In the genomic region with DNA sequence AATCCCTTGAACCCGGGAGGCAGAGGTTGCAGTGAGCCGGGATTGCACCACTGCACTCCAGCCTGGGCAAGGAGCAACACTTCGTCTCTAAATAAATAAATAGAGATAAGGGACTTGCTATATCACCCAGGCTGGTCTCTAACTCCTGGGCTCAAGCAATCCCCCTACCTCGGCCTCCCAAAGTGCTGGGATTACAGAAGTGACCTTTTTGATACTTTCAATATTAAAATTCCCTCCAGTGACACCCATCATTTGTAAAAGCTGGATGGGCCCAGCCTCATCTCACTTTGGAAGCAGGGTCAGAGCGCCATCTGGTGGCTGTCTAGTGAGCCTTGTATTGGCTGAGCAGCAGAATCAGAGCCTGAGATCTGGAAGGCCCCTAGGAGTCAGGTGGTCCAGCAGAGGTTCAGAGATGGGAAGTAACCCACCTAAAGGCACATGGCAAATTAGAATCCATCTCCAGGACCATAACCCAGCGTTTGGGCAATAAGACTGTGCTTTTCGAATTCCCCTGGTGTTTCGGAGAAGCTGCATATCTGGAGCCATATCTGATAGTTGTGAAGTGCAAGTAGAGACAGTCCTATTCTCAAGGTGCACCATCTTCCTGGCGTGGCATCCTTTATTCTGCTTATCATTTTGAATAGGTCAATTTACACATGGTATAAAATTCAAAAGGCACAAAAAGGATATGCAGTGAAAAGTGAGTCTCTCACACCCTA, we compare ENCODE assay signal across 1 cellular context.
A peak's percentile ranks its signal among the peaks of the same experiment; 100 is the strongest.
TF ChIP-seq lines count a peak whose summit lies in the region.

No MANE protein-coding gene starts in this region.

TF ChIP-seq in HepG2, 621 proteins besides CTCF, POLR2A, EP300 and RAD21 (continued from another document and continues in another):
- TF ChIP-seq, protein P1, sequence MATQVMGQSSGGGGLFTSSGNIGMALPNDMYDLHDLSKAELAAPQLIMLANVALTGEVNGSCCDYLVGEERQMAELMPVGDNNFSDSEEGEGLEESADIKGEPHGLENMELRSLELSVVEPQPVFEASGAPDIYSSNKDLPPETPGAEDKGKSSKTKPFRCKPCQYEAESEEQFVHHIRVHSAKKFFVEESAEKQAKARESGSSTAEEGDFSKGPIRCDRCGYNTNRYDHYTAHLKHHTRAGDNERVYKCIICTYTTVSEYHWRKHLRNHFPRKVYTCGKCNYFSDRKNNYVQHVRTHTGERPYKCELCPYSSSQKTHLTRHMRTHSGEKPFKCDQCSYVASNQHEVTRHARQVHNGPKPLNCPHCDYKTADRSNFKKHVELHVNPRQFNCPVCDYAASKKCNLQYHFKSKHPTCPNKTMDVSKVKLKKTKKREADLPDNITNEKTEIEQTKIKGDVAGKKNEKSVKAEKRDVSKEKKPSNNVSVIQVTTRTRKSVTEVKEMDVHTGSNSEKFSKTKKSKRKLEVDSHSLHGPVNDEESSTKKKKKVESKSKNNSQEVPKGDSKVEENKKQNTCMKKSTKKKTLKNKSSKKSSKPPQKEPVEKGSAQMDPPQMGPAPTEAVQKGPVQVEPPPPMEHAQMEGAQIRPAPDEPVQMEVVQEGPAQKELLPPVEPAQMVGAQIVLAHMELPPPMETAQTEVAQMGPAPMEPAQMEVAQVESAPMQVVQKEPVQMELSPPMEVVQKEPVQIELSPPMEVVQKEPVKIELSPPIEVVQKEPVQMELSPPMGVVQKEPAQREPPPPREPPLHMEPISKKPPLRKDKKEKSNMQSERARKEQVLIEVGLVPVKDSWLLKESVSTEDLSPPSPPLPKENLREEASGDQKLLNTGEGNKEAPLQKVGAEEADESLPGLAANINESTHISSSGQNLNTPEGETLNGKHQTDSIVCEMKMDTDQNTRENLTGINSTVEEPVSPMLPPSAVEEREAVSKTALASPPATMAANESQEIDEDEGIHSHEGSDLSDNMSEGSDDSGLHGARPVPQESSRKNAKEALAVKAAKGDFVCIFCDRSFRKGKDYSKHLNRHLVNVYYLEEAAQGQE (IDR thresholded peaks at IDR 0.05; ENCODE audit: borderline replicate concordance in 1 of 2, low read depth in 1 of 2, low read length in 2 of 2): no peak
- TF ChIP-seq KAT8 (CRISPR knock-in tag; IDR thresholded peaks at IDR 0.05): 0 out of 2 replicates have a peak, but pooled peaks have one; percentile 33
- TF ChIP-seq POLR2AphosphoS2 (IDR thresholded peaks at IDR 0.05; ENCODE audit: low read depth, low read length): no peak
- TF ChIP-seq, protein P2, sequence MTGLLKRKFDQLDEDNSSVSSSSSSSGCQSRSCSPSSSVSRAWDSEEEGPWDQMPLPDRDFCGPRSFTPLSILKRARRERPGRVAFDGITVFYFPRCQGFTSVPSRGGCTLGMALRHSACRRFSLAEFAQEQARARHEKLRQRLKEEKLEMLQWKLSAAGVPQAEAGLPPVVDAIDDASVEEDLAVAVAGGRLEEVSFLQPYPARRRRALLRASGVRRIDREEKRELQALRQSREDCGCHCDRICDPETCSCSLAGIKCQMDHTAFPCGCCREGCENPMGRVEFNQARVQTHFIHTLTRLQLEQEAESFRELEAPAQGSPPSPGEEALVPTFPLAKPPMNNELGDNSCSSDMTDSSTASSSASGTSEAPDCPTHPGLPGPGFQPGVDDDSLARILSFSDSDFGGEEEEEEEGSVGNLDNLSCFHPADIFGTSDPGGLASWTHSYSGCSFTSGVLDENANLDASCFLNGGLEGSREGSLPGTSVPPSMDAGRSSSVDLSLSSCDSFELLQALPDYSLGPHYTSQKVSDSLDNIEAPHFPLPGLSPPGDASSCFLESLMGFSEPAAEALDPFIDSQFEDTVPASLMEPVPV (CRISPR knock-in tag; IDR thresholded peaks at IDR 0.05): no peak
- no peak for TF ChIP-seq ZNF256 (CRISPR knock-in tag; conservative IDR thresholded peaks at IDR 0.05)
- TF ChIP-seq IRF9 (CRISPR knock-in tag; IDR thresholded peaks at IDR 0.05; ENCODE audit: borderline replicate concordance): no peak
- no peak for TF ChIP-seq SKI (IDR thresholded peaks at IDR 0.05; ENCODE audit: partially characterized antibody)
- no peak; the same call in 1 of the 2 replicates for TF ChIP-seq SALL1 (CRISPR knock-in tag; IDR thresholded peaks at IDR 0.05)
- no peak for TF ChIP-seq PRDM4 (CRISPR knock-in tag; IDR thresholded peaks at IDR 0.05; ENCODE audit: borderline replicate concordance)
- TF ChIP-seq ZNF7 (CRISPR knock-in tag; IDR thresholded peaks at IDR 0.05): no peak
- no peak for TF ChIP-seq MEF2D (CRISPR knock-in tag; IDR thresholded peaks at IDR 0.05)
- no peak for TF ChIP-seq ZNF878 (CRISPR knock-in tag; IDR thresholded peaks at IDR 0.05)
- TF ChIP-seq, protein P3, sequence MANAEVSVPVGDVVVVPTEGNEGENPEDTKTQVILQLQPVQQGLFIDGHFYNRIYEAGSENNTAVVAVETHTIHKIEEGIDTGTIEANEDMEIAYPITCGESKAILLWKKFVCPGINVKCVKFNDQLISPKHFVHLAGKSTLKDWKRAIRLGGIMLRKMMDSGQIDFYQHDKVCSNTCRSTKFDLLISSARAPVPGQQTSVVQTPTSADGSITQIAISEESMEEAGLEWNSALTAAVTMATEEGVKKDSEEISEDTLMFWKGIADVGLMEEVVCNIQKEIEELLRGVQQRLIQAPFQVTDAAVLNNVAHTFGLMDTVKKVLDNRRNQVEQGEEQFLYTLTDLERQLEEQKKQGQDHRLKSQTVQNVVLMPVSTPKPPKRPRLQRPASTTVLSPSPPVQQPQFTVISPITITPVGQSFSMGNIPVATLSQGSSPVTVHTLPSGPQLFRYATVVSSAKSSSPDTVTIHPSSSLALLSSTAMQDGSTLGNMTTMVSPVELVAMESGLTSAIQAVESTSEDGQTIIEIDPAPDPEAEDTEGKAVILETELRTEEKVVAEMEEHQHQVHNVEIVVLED (CRISPR knock-in tag; IDR thresholded peaks at IDR 0.05; ENCODE audit: borderline replicate concordance): no peak
- peak; percentile 48; the same call in 1 of the 2 replicates for TF ChIP-seq MAZ (IDR thresholded peaks at IDR 0.05; ENCODE audit: borderline replicate concordance, low read depth, low read length)
- TF ChIP-seq MAZ (CRISPR knock-in tag; IDR thresholded peaks at IDR 0.05; ENCODE audit: low read depth): no peak
- no peak for TF ChIP-seq ZNF230 (CRISPR knock-in tag; IDR thresholded peaks at IDR 0.05)
- TF ChIP-seq ZNF274 (CRISPR knock-in tag; IDR thresholded peaks at IDR 0.05): no peak
- no peak for TF ChIP-seq ZKSCAN5 (CRISPR knock-in tag; IDR thresholded peaks at IDR 0.05)
- no peak for TF ChIP-seq MTERF4 (CRISPR knock-in tag; IDR thresholded peaks at IDR 0.05)
- no peak for TF ChIP-seq ZMYM2 (CRISPR knock-in tag; IDR thresholded peaks at IDR 0.05)
- no peak for TF ChIP-seq CREB1 (IDR thresholded peaks at IDR 0.05)
- no peak for TF ChIP-seq CREB1 (CRISPR knock-in tag; IDR thresholded peaks at IDR 0.05)
- TF ChIP-seq CENPT (CRISPR knock-in tag; IDR thresholded peaks at IDR 0.05; ENCODE audit: low read depth): no peak
- no peak for TF ChIP-seq RBAK (CRISPR knock-in tag; IDR thresholded peaks at IDR 0.05)
- TF ChIP-seq NR2C2 (CRISPR knock-in tag; IDR thresholded peaks at IDR 0.05; ENCODE audit: borderline replicate concordance): no peak
- TF ChIP-seq, protein P4, sequence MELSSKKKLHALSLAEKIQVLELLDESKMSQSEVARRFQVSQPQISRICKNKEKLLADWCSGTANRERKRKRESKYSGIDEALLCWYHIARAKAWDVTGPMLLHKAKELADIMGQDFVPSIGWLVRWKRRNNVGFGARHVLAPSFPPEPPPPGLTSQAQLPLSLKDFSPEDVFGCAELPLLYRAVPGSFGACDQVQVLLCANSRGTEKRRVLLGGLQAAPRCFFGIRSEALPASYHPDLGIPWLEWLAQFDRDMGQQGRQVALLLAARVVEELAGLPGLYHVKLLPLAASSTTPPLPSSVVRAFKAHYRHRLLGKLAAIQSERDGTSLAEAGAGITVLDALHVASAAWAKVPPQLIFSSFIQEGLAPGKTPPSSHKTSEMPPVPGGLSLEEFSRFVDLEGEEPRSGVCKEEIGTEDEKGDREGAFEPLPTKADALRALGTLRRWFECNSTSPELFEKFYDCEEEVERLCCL (CRISPR knock-in tag; IDR thresholded peaks at IDR 0.05; ENCODE audit: borderline replicate concordance): no peak
- TF ChIP-seq ZNF20 (CRISPR knock-in tag; IDR thresholded peaks at IDR 0.05): no peak
- TF ChIP-seq POLR2AphosphoS5 (IDR thresholded peaks at IDR 0.05; ENCODE audit: low read depth, low read length): no peak
- no peak for TF ChIP-seq ZNF747 (CRISPR knock-in tag; IDR thresholded peaks at IDR 0.05; ENCODE audit: borderline replicate concordance)
- no peak for TF ChIP-seq MYC (CRISPR knock-in tag; IDR thresholded peaks at IDR 0.05; ENCODE audit: borderline replicate concordance)
- peak; percentile 59 for TF ChIP-seq XRCC5 (optimal IDR thresholded peaks at IDR 0.05; ENCODE audit: low read length)
- no peak for TF ChIP-seq GATAD1 (CRISPR knock-in tag; IDR thresholded peaks at IDR 0.05)
- no peak for TF ChIP-seq ATF1 (CRISPR knock-in tag; IDR thresholded peaks at IDR 0.05)
- no peak for TF ChIP-seq NFIC (IDR thresholded peaks at IDR 0.05; ENCODE audit: low read length)
- no peak for TF ChIP-seq ZNF556 (CRISPR knock-in tag; IDR thresholded peaks at IDR 0.05; ENCODE audit: borderline replicate concordance)
- TF ChIP-seq, protein P5, sequence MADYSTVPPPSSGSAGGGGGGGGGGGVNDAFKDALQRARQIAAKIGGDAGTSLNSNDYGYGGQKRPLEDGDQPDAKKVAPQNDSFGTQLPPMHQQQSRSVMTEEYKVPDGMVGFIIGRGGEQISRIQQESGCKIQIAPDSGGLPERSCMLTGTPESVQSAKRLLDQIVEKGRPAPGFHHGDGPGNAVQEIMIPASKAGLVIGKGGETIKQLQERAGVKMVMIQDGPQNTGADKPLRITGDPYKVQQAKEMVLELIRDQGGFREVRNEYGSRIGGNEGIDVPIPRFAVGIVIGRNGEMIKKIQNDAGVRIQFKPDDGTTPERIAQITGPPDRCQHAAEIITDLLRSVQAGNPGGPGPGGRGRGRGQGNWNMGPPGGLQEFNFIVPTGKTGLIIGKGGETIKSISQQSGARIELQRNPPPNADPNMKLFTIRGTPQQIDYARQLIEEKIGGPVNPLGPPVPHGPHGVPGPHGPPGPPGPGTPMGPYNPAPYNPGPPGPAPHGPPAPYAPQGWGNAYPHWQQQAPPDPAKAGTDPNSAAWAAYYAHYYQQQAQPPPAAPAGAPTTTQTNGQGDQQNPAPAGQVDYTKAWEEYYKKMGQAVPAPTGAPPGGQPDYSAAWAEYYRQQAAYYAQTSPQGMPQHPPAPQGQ (CRISPR knock-in tag; IDR thresholded peaks at IDR 0.05; ENCODE audit: borderline replicate concordance): no peak
- no peak; the same call in 1 of the 2 replicates for TF ChIP-seq ZKSCAN8 (CRISPR knock-in tag; IDR thresholded peaks at IDR 0.05; ENCODE audit: borderline replicate concordance)
- TF ChIP-seq ZNF557 (CRISPR knock-in tag; IDR thresholded peaks at IDR 0.05): no peak
- TF ChIP-seq ZNF891 (CRISPR knock-in tag; IDR thresholded peaks at IDR 0.05): no peak
- TF ChIP-seq, protein P6, sequence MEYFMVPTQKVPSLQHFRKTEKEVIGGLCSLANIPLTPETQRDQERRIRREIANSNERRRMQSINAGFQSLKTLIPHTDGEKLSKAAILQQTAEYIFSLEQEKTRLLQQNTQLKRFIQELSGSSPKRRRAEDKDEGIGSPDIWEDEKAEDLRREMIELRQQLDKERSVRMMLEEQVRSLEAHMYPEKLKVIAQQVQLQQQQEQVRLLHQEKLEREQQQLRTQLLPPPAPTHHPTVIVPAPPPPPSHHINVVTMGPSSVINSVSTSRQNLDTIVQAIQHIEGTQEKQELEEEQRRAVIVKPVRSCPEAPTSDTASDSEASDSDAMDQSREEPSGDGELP (IDR thresholded peaks at IDR 0.05; ENCODE audit: borderline replicate concordance, low read depth): no peak
